Comparison of ENCODE assay signal across 21 cellular contexts in genomic region chr4:39429476-39430310, GRCh38. TPM values are rescaled to one million over a fixed set of nuclear protein-coding genes. Genes with fewer than 3 reads are reported as not detected.
A peak's percentile ranks its signal among the peaks of the same experiment; 100 is the strongest.
DNase-seq lines count a peak whose midpoint lies in the region; ATAC-seq and TF ChIP-seq lines count a peak whose summit lies in the region.
"Had no signal": no experiment of that assay in that cellular context is flagged by ENCODE, and none has a peak within 500 bp of the region (broad histone marks: within the 10 kb centered on the region; RNA-seq: fewer than 3 reads in every experiment).

No MANE protein-coding gene starts in this region.

- peaks cover 3% of the 10 kb centered on the region for H3K27me3 Mint-ChIP-seq in neural progenitor cell (ENCODE audit: insufficient read depth, low read depth)

- no peaks in the 10 kb centered on the region for H3K36me3 Mint-ChIP-seq in neural progenitor cell

- H3K27me3 ChIP-seq in ACC112 (ENCODE audit: insufficient read depth, low read length) (no peaks in the 10 kb centered on the region), MM.1S (replicated peaks; ENCODE audit: insufficient read depth, low read length) (no peaks in the 10 kb centered on the region), neural progenitor cell (no peaks in the 10 kb centered on the region)

- no peak overlapping the region for H3K4me2 ChIP-seq in MM.1S (ENCODE audit: low read depth, low read length)
- peak overlapping the region; percentile 11 for H3K4me2 ChIP-seq in neural progenitor cell

- H2AFZ ChIP-seq in ACC112 (ENCODE audit: low read length, unreplicated experiment), result peak overlapping the region; percentile 38
- peak overlapping the region; percentile 13; the same call in 1 of the 2 replicates for H2AFZ ChIP-seq in MM.1S (ENCODE audit: low read length)
- H2AFZ ChIP-seq in neural progenitor cell (replicated peaks), result no peak overlapping the region

- no peaks in the 10 kb centered on the region for H3K79me2 ChIP-seq in ACC112 (ENCODE audit: control insufficient read depth, insufficient read depth, low read length, unreplicated experiment)
- H3K79me2 ChIP-seq in MM.1S (ENCODE audit: low read length), result no peaks in the 10 kb centered on the region
- H3K79me2 ChIP-seq in neural progenitor cell (ENCODE audit: low read depth), result no peaks in the 10 kb centered on the region

- H3K27ac Mint-ChIP-seq in neural progenitor cell, result no peak overlapping the region

- no peak overlapping the region for H3K9ac ChIP-seq in MM.1S (ENCODE audit: low read length)
- no peak overlapping the region for H3K9ac ChIP-seq in neural progenitor cell

- H3K4me3 ChIP-seq in ACC112 (ENCODE audit: low read depth, low read length) (no peak overlapping the region), MM.1S (ENCODE audit: low read length) (no peak overlapping the region), fibroblast of villous mesenchyme (ENCODE audit: low read depth, low read length) (no peak overlapping the region), neural progenitor cell (no peak overlapping the region)
- H3K4me3 ChIP-seq: SK-N-MC had no signal

- H3K4me1 Mint-ChIP-seq in neural progenitor cell, result no peaks in the 10 kb centered on the region

- no peak overlapping the region for H3K4me3 Mint-ChIP-seq in neural progenitor cell

- H3F3A ChIP-seq in MM.1S (ENCODE audit: insufficient read depth, low read length), result no peaks in the 10 kb centered on the region
- no peaks in the 10 kb centered on the region for H3F3A ChIP-seq in neural progenitor cell (ENCODE audit: low read depth)

- H3K4me1 ChIP-seq in ACC112 (ENCODE audit: control insufficient read depth, insufficient read depth, low read length, unreplicated experiment) (no peaks in the 10 kb centered on the region), MM.1S (ENCODE audit: low read length) (no peaks in the 10 kb centered on the region), neural progenitor cell (peaks cover 7% of the 10 kb centered on the region)

- no peaks in the 10 kb centered on the region for H3K9me2 ChIP-seq in MM.1S (replicated peaks; ENCODE audit: insufficient read depth, low read length)

- TF ChIP-seq CTCF in MM.1S (IDR thresholded peaks at IDR 0.05; ENCODE audit: low read length), result no peak
- no peak for TF ChIP-seq CTCF in fibroblast of villous mesenchyme (IDR thresholded peaks at IDR 0.05; ENCODE audit: insufficient read depth, low read depth, low read length)
- TF ChIP-seq CTCF in neural progenitor cell (IDR thresholded peaks at IDR 0.05), result no peak

- no peaks in the 10 kb centered on the region for H3K9me3 Mint-ChIP-seq in neural progenitor cell

- H4K20me1 ChIP-seq in MM.1S (ENCODE audit: insufficient read depth, low read length) (no peaks in the 10 kb centered on the region), neural progenitor cell (ENCODE audit: low read depth) (no peaks in the 10 kb centered on the region)

- H3K36me3 ChIP-seq in ACC112 (ENCODE audit: insufficient read depth, low read length), result no peaks in the 10 kb centered on the region
- H3K36me3 ChIP-seq in MM.1S (replicated peaks; ENCODE audit: insufficient read depth, low read length), result no peaks in the 10 kb centered on the region
- H3K36me3 ChIP-seq in neural progenitor cell, result no peaks in the 10 kb centered on the region

- ATAC-seq in GM21526 (IDR thresholded peaks at IDR 0.05; ENCODE audit: low FRiP score, unreplicated experiment) (no peak), HG03280 (IDR thresholded peaks at IDR 0.05; ENCODE audit: unreplicated experiment) (no peak)
- ATAC-seq: Panc1 had no signal

- H3K27ac ChIP-seq in ACC112 (ENCODE audit: low read depth, low read length) (no peak overlapping the region), MM.1S (ENCODE audit: low read length) (no peak overlapping the region), neural progenitor cell (no peak overlapping the region)
- H3K27ac ChIP-seq: 22Rv1, SK-N-MC had no signal

- no peak for DNase-seq in MM.1S
- peak; percentile 13 for DNase-seq in fibroblast of villous mesenchyme (ENCODE audit: low read depth)
- DNase-seq in neural progenitor cell (ENCODE audit: low spot score), result peak; percentile 25
- no peak for DNase-seq in SIG-M5 treated with dmso at 0.1 percent for 504 hours (lab: John Stamatoyannopoulos, UW; ENCODE audit: unreplicated experiment)
- no peak for DNase-seq in RKO (ENCODE audit: low spot score)
- DNase-seq: DMS153, GOT3, HCEC 1CT, NCI-H2081, NCI-H2227 treated with DMSO at 0.1 percent for 48 hours, NCI-H526 treated with DMSO at 0.1 percent for 48 hours, SHP77 treated with DMSO at 0.1 percent for 48 hours had no signal

- H3K9me3 ChIP-seq in MM.1S (replicated peaks; ENCODE audit: insufficient read depth, low read length) (no peaks in the 10 kb centered on the region), neural progenitor cell (ENCODE audit: low read depth) (no peaks in the 10 kb centered on the region)

RNA-seq across cellular contexts. Expression of gene KLB, which starts 23.0 kb away (rescaled TPM):
- total RNA-seq in fibroblast of villous mesenchyme (not detected in 2 replicates), neural progenitor cell (ENCODE audit: low replicate concordance) (not detected in 2 replicates)
- total RNA-seq: LHCN-M2, MCF 10A, NCI-H460 had no signal

RNA-seq across cellular contexts. Expression of gene RPL9, which starts 29.0 kb away (rescaled TPM):
- total RNA-seq in fibroblast of villous mesenchyme (1,596 and 2,358 TPM in 2 replicates), neural progenitor cell (ENCODE audit: low replicate concordance) (4,656 and 6,671 TPM in 2 replicates)

RNA-seq across cellular contexts. Expression of gene LIAS, which starts 29.2 kb away (rescaled TPM):
- 6.1 and 6.9 TPM in 2 replicates for total RNA-seq in fibroblast of villous mesenchyme
- total RNA-seq in neural progenitor cell (ENCODE audit: low replicate concordance), result 20.5 and 30.5 TPM in 2 replicates

Comparison
In these comparisons a context has a peak if more than half of its experiments do, and no peak if none do; other contexts are left out.
1. DNase-seq: peak in fibroblast of villous mesenchyme (single experiment) and neural progenitor cell (single experiment); none in MM.1S (single experiment), SIG-M5 treated with dmso at 0.1 percent for 504 hours (single experiment) and RKO (single experiment).